21 cellular contexts compared by ENCODE assay signal in genomic region chr1:67420835-67421492, GRCh38. TPM values are rescaled to one million over a fixed set of nuclear protein-coding genes. Genes with fewer than 3 reads are reported as not detected.
A peak's percentile ranks its signal among the peaks of the same experiment; 100 is the strongest.
DNase-seq lines count a peak whose midpoint lies in the region; ATAC-seq, FAIRE-seq and TF ChIP-seq lines count a peak whose summit lies in the region.
"Had no signal": no experiment of that assay in that cellular context is flagged by ENCODE, and none has a peak within 500 bp of the region (broad histone marks: within the 10 kb centered on the region; RNA-seq: fewer than 3 reads in every experiment).

No MANE protein-coding gene starts in this region.

- peaks cover 99% of the 10 kb centered on the region for H3K79me2 ChIP-seq in mammary epithelial cell (ENCODE audit: insufficient read depth, low read length)
- H3K79me2 ChIP-seq in OCI-LY7 (ENCODE audit: insufficient read depth, low read depth, low read length), result peaks cover 98% of the 10 kb centered on the region
- peaks cover 85% of the 10 kb centered on the region for H3K79me2 ChIP-seq in GM12878 (ENCODE audit: control insufficient read depth, insufficient read depth, low read length)
- H3K79me2 ChIP-seq in smooth muscle cell (ENCODE audit: low read depth), result peaks cover 94% of the 10 kb centered on the region

- H3K4me2 ChIP-seq in mammary epithelial cell (ENCODE audit: insufficient read depth, low read depth, low read length) (no peak overlapping the region), OCI-LY7 (ENCODE audit: low read length) (no peak overlapping the region), GM12878 (ENCODE audit: control insufficient read depth, insufficient read depth) (0 out of 2 replicates have a peak overlapping the region, but pooled peaks have one; percentile 32), smooth muscle cell (no peak overlapping the region)

- no peak overlapping the region for H3K4me3 Mint-ChIP-seq in MCF 10A (ENCODE audit: unreplicated experiment)
- H3K4me3 Mint-ChIP-seq: mesothelial cell of epicardium had no signal

- peaks cover 100% of the 10 kb centered on the region for H3K36me3 Mint-ChIP-seq in MCF 10A (ENCODE audit: insufficient read depth, unreplicated experiment)

- BruUV-seq in MCF 10A (replicated peaks; lab: Mats Ljungman, UMichigan), result no TSS peak
- no TSS peak for BruUV-seq in mammary epithelial cell (replicated peaks; lab: Mats Ljungman, UMichigan)
- BruUV-seq in OCI-LY7 (replicated peaks; lab: Mats Ljungman, UMichigan), result TSS peak; percentile 0
- TSS peak; percentile 0 for BruUV-seq in GM12878 (replicated peaks; lab: Mats Ljungman, UMichigan)

- H2AFZ ChIP-seq in mammary epithelial cell (ENCODE audit: low read depth, low read length) (no peak overlapping the region), OCI-LY7 (ENCODE audit: low read length) (no peak overlapping the region), GM12878 (ENCODE audit: control insufficient read depth, low read depth, low read length) (no peak overlapping the region), smooth muscle cell (ENCODE audit: low read depth) (no peak overlapping the region)

- no peaks in the 10 kb centered on the region for H3K27me3 Mint-ChIP-seq in MCF 10A (ENCODE audit: insufficient read depth, unreplicated experiment)

- SMC1A ChIA-PET in GM12878 (lab: Charles Lee; ENCODE audit: uncharacterized antibody, unreplicated experiment), result no interaction called here

- H3K4me3 ChIP-seq in mammary epithelial cell (replicated peaks in 1 of 3; ENCODE audit: insufficient read depth in 1 of 3, low read depth in 2 of 3, low read length in 3 of 3) (no peak overlapping the region), OCI-LY7 (ENCODE audit: low read depth, low read length, poor library complexity, severe bottlenecking) (no peak overlapping the region), GM12878 (peak overlapping the region; percentile 20), smooth muscle cell (no peak overlapping the region)
- H3K4me3 ChIP-seq: dorsolateral prefrontal cortex, heart right ventricle had no signal

- H3K9me3 Mint-ChIP-seq in MCF 10A (ENCODE audit: unreplicated experiment), result no peaks in the 10 kb centered on the region
- H3K9me3 Mint-ChIP-seq: mesothelial cell of epicardium had no signal

- H3K4me1 ChIP-seq in mammary epithelial cell (ENCODE audit: insufficient read depth, low read length) (peaks cover 3% of the 10 kb centered on the region), OCI-LY7 (ENCODE audit: insufficient read depth, low read length, poor library complexity, severe bottlenecking) (peaks cover 7% of the 10 kb centered on the region), GM12878 (ENCODE audit: control insufficient read depth, insufficient read depth, low read length) (no peaks in the 10 kb centered on the region), smooth muscle cell (ENCODE audit: low read depth) (no peaks in the 10 kb centered on the region)

- CTCF ChIA-PET in MCF 10A (lab: Yijun Ruan, JAX), result interaction anchor here (0.6 to 1.2 kb wide), 3 partner anchors 45 to 336 kb away, joined by 3 to 5 read pairs (median 5); no protein-coding TSS in a partner anchor
- CTCF ChIA-PET in mammary epithelial cell (lab: Charles Lee; ENCODE audit: low non-redundant PET), result no interaction called here
- CTCF ChIA-PET in OCI-LY7 (lab: Charles Lee; ENCODE audit: unreplicated experiment), result no interaction called here
- CTCF ChIA-PET in GM12878 (lab: Yijun Ruan, JAX), result interaction anchor here (1.0 kb wide), 1 partner anchor 371 kb away, joined by 3 read pairs; no protein-coding TSS in a partner anchor
- CTCF ChIA-PET in GM10248 (lab: Yijun Ruan, JAX), result interaction anchor here (1.0 to 1.3 kb wide), 2 partner anchors 9 to 17 kb away, joined by 3 read pairs; no protein-coding TSS in a partner anchor

- peak overlapping the region; percentile 19 for H3K27ac Mint-ChIP-seq in MCF 10A (ENCODE audit: low read depth, unreplicated experiment)
- H3K27ac Mint-ChIP-seq: mesothelial cell of epicardium had no signal

- no peaks in the 10 kb centered on the region for H3F3A ChIP-seq in smooth muscle cell (ENCODE audit: low read depth)

- intact Hi-C loops in MCF 10A (cut with micrococcal nuclease) (no loop called here), mammary epithelial cell (cut with micrococcal nuclease) (no loop called here), OCI-LY7 (cut with micrococcal nuclease; ENCODE audit: unreplicated experiment) (no loop called here), GM12878 (cut with micrococcal nuclease; ENCODE audit: unreplicated experiment) (loop anchor here (10.0 kb wide), 2 partner anchors 276 to 436 kb away; no protein-coding TSS in a partner anchor)

- POLR2A ChIA-PET in MCF 10A (lab: Yijun Ruan, JAX), result interaction anchor here (1.4 kb wide), 1 partner anchor 9 kb away, joined by 4 read pairs; the partner anchor contains the start of gene SERBP1
- POLR2A ChIA-PET in OCI-LY7 (lab: Charles Lee), result interaction anchor here (0.5 to 1.5 kb wide), 2 partner anchors 10 to 23 kb away, joined by 3 to 8 read pairs; partner anchors contain the start of gene SERBP1
- POLR2A ChIA-PET in GM12878 (lab: Charles Lee), result no interaction called here
- POLR2A ChIA-PET in GM10248 (lab: Yijun Ruan, JAX), result interaction anchor here (1.7 kb wide), 1 partner anchor 13 kb away, joined by 6 read pairs; no protein-coding TSS in a partner anchor

- in situ Hi-C loops in mammary epithelial cell (cut with MboI; ENCODE audit: low sequenced_read_pairs in 2 of 2) (no loop called here), GM12878 (cut with MboI) (loop anchor here (10.0 kb wide), 1 partner anchor 436 kb away; no protein-coding TSS in a partner anchor)

- no peak for TF ChIP-seq POLR2A in GM12878 (IDR thresholded peaks at IDR 0.05; ENCODE audit: low read depth, low read length)

- TF ChIP-seq CTCF in MCF 10A (IDR thresholded peaks at IDR 0.05; ENCODE audit: unreplicated experiment) (no peak), mammary epithelial cell (conservative IDR thresholded peaks at IDR 0.05 in 1 of 2, IDR thresholded peaks at IDR 0.05 in 1 of 2; ENCODE audit: extremely low read depth in 1 of 2, insufficient read depth in 1 of 2, low read depth in 1 of 2, low read length in 2 of 2) (no peak), OCI-LY7 (conservative IDR thresholded peaks at IDR 0.05; ENCODE audit: low read length) (no peak), GM12878 (IDR thresholded peaks at IDR 0.05 in 2 of 3, conservative IDR thresholded peaks at IDR 0.05 in 1 of 3; ENCODE audit: control insufficient read depth in 2 of 3, extremely low read depth in 1 of 3, insufficient read depth in 1 of 3, low read depth in 3 of 3, low read length in 3 of 3) (no peak), smooth muscle cell (IDR thresholded peaks at IDR 0.05; ENCODE audit: borderline replicate concordance, insufficient read depth, poor library complexity, severe bottlenecking) (no peak), GM10248 (IDR thresholded peaks at IDR 0.05; ENCODE audit: control extremely low read depth, extremely low read depth, low read depth, missing control alignments) (no peak)

- H3K9me3 ChIP-seq in mammary epithelial cell (replicated peaks; ENCODE audit: insufficient read depth, low read length), result no peaks in the 10 kb centered on the region
- H3K9me3 ChIP-seq in OCI-LY7 (ENCODE audit: low read length), result no peaks in the 10 kb centered on the region
- no peaks in the 10 kb centered on the region for H3K9me3 ChIP-seq in GM12878 (replicated peaks; ENCODE audit: control insufficient read depth, insufficient read depth, low read length)
- H3K9me3 ChIP-seq in smooth muscle cell (replicated peaks; ENCODE audit: low read depth), result no peaks in the 10 kb centered on the region
- H3K9me3 ChIP-seq: heart right ventricle had no signal

- no peak for FAIRE-seq in GM12878 (lab: Jason Lieb, UNC)
- FAIRE-seq: astrocyte had no signal

- peaks cover 24% of the 10 kb centered on the region for H3K4me1 Mint-ChIP-seq in MCF 10A (ENCODE audit: insufficient read depth, unreplicated experiment)

- no peak for DNase-seq in MCF 10A (ENCODE audit: unreplicated experiment)
- no peak for DNase-seq in mammary epithelial cell
- no peak for DNase-seq in OCI-LY7 (ENCODE audit: low spot score)
- no peak for DNase-seq in GM12878 (ENCODE audit: low read depth, low spot score)
- DNase-seq in smooth muscle cell (lab: John Stamatoyannopoulos, UW; ENCODE audit: unreplicated experiment), result no peak
- no peak for DNase-seq in NK-92 (lab: John Stamatoyannopoulos, UW; ENCODE audit: unreplicated experiment)
- DNase-seq in GM10248 (ENCODE audit: extremely low spot score), result no peak
- DNase-seq: activated CD8-positive, alpha-beta memory T cell treated with anti-CD3 and anti-CD28 coated beads for 24 hours; activated effector memory CD4-positive, alpha-beta T cell treated with anti-CD3 and anti-CD28 coated beads, Interleukin-2, amount 50 U/mL, for 16 hours; central memory CD4-positive, alpha-beta T cell; DMS79; dorsolateral prefrontal cortex; heart right ventricle; MM.1S; NCI-H1436 treated with DMSO at 0.1 percent for 48 hours; NCI-H510A treated with DMSO at 0.1 percent for 48 hours; stimulated activated CD4-positive, alpha-beta T cell treated with anti-CD3 and anti-CD28 coated beads, Interleukin-1b, Interleukin-23, amount 100 ng/mL, for 48 hours; WERI-Rb-1 had no signal

- H4K20me1 ChIP-seq in mammary epithelial cell (ENCODE audit: insufficient read depth, low read length) (peaks cover 13% of the 10 kb centered on the region), OCI-LY7 (ENCODE audit: insufficient read depth, low read length) (peaks cover 67% of the 10 kb centered on the region), GM12878 (ENCODE audit: control insufficient read depth, insufficient read depth) (no peaks in the 10 kb centered on the region; the same call in 1 of the 2 replicates), smooth muscle cell (ENCODE audit: low read depth) (peaks cover 100% of the 10 kb centered on the region)

- H3K9ac ChIP-seq in mammary epithelial cell (ENCODE audit: insufficient read depth, low read length), result no peak overlapping the region
- no peak overlapping the region for H3K9ac ChIP-seq in GM12878 (ENCODE audit: control insufficient read depth, insufficient read depth, low read length)
- no peak overlapping the region for H3K9ac ChIP-seq in smooth muscle cell (ENCODE audit: low read depth)

- H3K36me3 ChIP-seq in mammary epithelial cell (ENCODE audit: insufficient read depth, low read length) (peaks cover 69% of the 10 kb centered on the region), OCI-LY7 (ENCODE audit: insufficient read depth, low read length) (peaks cover 100% of the 10 kb centered on the region), GM12878 (ENCODE audit: control insufficient read depth in 2 of 2, insufficient read depth in 2 of 2, low read length in 1 of 2) (peaks cover 7 to 45% of the 10 kb centered on the region in 2 experiments), smooth muscle cell (ENCODE audit: low read depth) (peaks cover 55% of the 10 kb centered on the region)

- dilution Hi-C loops in mammary epithelial cell (cut with HindIII; ENCODE audit: low sequenced_read_pairs), result no loop called here

- RAD21 ChIA-PET in GM12878 (lab: Charles Lee; ENCODE audit: unreplicated experiment), result interaction anchor here (1.0 kb wide), 1 partner anchor 75 kb away, joined by 3 read pairs; no protein-coding TSS in a partner anchor

- no peaks in the 10 kb centered on the region for H3K9me2 ChIP-seq in OCI-LY7 (ENCODE audit: insufficient read depth, low read length)

- no peaks in the 10 kb centered on the region for H3K27me3 ChIP-seq in mammary epithelial cell (ENCODE audit: insufficient read depth, low read length)
- no peaks in the 10 kb centered on the region for H3K27me3 ChIP-seq in GM12878 (replicated peaks in 1 of 2; ENCODE audit: control insufficient read depth in 2 of 2, insufficient read depth in 2 of 2, low read length in 1 of 2)
- H3K27me3 ChIP-seq in smooth muscle cell (ENCODE audit: low read depth), result no peaks in the 10 kb centered on the region
- H3K27me3 ChIP-seq: dorsolateral prefrontal cortex, heart right ventricle had no signal

- no peak for TF ChIP-seq RAD21 in GM12878 (IDR thresholded peaks at IDR 0.05; ENCODE audit: insufficient read depth, low read depth, low read length)

- H3K27ac ChIP-seq in mammary epithelial cell (ENCODE audit: insufficient read depth, low read depth, low read length), result no peak overlapping the region
- no peak overlapping the region for H3K27ac ChIP-seq in OCI-LY7 (ENCODE audit: low read depth, low read length, poor library complexity, severe bottlenecking)
- H3K27ac ChIP-seq in GM12878 (ENCODE audit: control insufficient read depth, insufficient read depth), result no peak overlapping the region
- H3K27ac ChIP-seq in smooth muscle cell (ENCODE audit: low read depth), result peak overlapping the region; percentile 3
- H3K27ac ChIP-seq: dorsolateral prefrontal cortex, WERI-Rb-1 had no signal

- TF ChIP-seq EP300 in GM12878 (IDR thresholded peaks at IDR 0.05; ENCODE audit: borderline replicate concordance in 1 of 2, control insufficient read depth in 1 of 2, low read depth in 2 of 2, low read length in 2 of 2), result no peak

- no peak for ATAC-seq in GM12878
- ATAC-seq: left lobe of liver had no signal

RNA-seq across cellular contexts. Expression of gene SERBP1, which starts 9.2 kb away (rescaled TPM):
- 233 and 315 TPM in 2 replicates for total RNA-seq in MCF 10A (2022)
- total RNA-seq in mammary epithelial cell, result 100 to 1,000 TPM; 166 to 276 TPM
- 229 TPM for polyA plus RNA-seq in mammary epithelial cell
- 119 TPM for polyA minus RNA-seq in mammary epithelial cell
- 270 and 443 TPM in 2 replicates for total RNA-seq in OCI-LY7 (2014; rRNA removed; shearing (Covaris generic))
- total RNA-seq in OCI-LY7 (2022), result 369 and 410 TPM in 2 replicates
- total RNA-seq in GM12878 (2013; cell fraction: nucleolus; rRNA removed), result 200 and 206 TPM in 2 replicates
- total RNA-seq in GM12878 (2014; rRNA removed), result 334 and 376 TPM in 2 replicates
- total RNA-seq in GM12878 (2014; rRNA removed; fragmentation: Illumina TruSeq; extraction: Trizol), result 471 and 509 TPM in 2 replicates
- 383 and 385 TPM in 2 replicates for total RNA-seq in GM12878 (2021)
- polyA plus RNA-seq in GM12878 (2011; ENCODE audit: low read depth), result 133 TPM
- 416 and 531 TPM in 2 replicates for polyA plus RNA-seq in GM12878 (2011; rRNA removed)
- 172 and 204 TPM in 2 replicates for polyA plus RNA-seq in GM12878 (2011; cell fraction: cytosol; rRNA removed)
- polyA plus RNA-seq in GM12878 (2011; cell fraction: nucleus; rRNA removed), result 107 and 186 TPM in 2 replicates
- 308 and 325 TPM in 2 replicates for polyA plus RNA-seq in GM12878 (2012)
- 414 and 440 TPM in 2 replicates for polyA plus RNA-seq in GM12878 (2014; fragmentation: Illumina TruSeq; extraction: Trizol)
- 100 to 1,000 TPM in 1 of 2 experiments, 10 to 100 TPM in 1; 76.7 to 111 TPM for polyA plus RNA-seq in GM12878 (2014; fragmentation: Nextera tagmentation; extraction: Ambion mirVana)
- 343 and 346 TPM in 2 replicates for polyA plus RNA-seq in GM12878 (2014; rRNA removed)
- polyA plus RNA-seq in GM12878 (2016; fragmentation: Nextera tagmentation; extraction: Ambion mirVana), result 100 to 1,000 TPM; 384 to 389 TPM
- polyA minus RNA-seq in GM12878 (2011; rRNA and poly(A)+ RNA removed), result 117 and 148 TPM in 2 replicates
- polyA minus RNA-seq in GM12878 (2011; cell fraction: cytosol; rRNA and poly(A)+ RNA removed), result 120 and 146 TPM in 2 replicates
- polyA minus RNA-seq in GM12878 (2011; cell fraction: nucleus; rRNA and poly(A)+ RNA removed), result 45.2 and 84.8 TPM in 2 replicates
- 164 and 172 TPM in 2 replicates for total RNA-seq in smooth muscle cell
- polyA plus RNA-seq in smooth muscle cell, result 82.5 and 102 TPM in 2 replicates

Comparison
In these comparisons a context has a peak if more than half of its experiments do, and no peak if none do; other contexts are left out.
1. CTCF ChIA-PET loops: an anchor here in MCF 10A (0.6 to 1.2 kb wide), GM12878 (1.0 kb wide) and GM10248 (1.0 to 1.3 kb wide); none called in mammary epithelial cell and OCI-LY7.